Comparison of ENCODE assay signal across 19 cellular contexts in the genomic region with DNA sequence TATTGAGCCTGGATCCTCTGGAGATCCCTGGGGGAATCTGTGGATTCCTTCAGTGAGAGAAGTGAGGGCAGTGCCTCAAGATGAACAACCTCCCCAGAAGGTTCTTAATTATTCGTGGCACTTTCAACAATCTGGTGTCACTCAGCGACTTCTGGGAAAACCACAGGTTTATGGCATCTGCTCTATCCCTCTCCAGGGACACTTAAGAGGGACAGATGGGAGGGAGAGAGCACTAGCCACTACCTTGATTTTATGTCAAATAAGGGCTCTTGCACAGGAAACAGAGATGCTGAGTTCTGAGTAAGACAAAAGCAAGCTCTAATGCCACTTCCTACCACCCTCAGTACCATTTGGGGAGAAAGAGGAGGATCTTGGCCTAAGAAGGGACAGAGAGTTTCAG. TPM values are rescaled to one million over a fixed set of nuclear protein-coding genes. Genes with fewer than 3 reads are reported as not detected.
"Had no signal": no experiment of that assay in that cellular context is flagged by ENCODE, and none has a peak within 500 bp of the region (broad histone marks: within the 10 kb centered on the region; RNA-seq: fewer than 3 reads in every experiment).

No MANE protein-coding gene starts in this region.

- DNase-seq: activated CD4-positive, alpha-beta T cell treated with anti-CD3 and anti-CD28 coated beads, Interleukin-2, amount 50 U/mL, for 4 hours; activated CD4-positive, CD25-positive, alpha-beta regulatory T cell treated with anti-CD3 and anti-CD28 coated beads, Interleukin-2, amount 50 U/mL, for 72 hours; activated T-cell treated with anti-CD3 and anti-CD28 coated beads, Interleukin-2, amount 50 U/mL, for 1 hour; effector memory CD8-positive, alpha-beta T cell; hippocampal formation; mesendoderm; pancreas; stimulated activated CD4-positive, alpha-beta T cell treated with anti-CD3 and anti-CD28 coated beads, Interleukin-15, amount 100 ng/mL, for 24 hours; stimulated activated CD4-positive, alpha-beta T cell treated with anti-CD3 and anti-CD28 coated beads, Interleukin-4, amount 100 ng/mL, for 24 hours; stimulated activated naive CD8-positive, alpha-beta T cell treated with anti-CD3 and anti-CD28 coated beads, Interleukin-15, amount 100 ng/mL, for 72 hours; testis had no signal

- H3K4me3 ChIP-seq: coronary artery, pancreas, testis had no signal

- H3K27me3 ChIP-seq: pancreas, testis had no signal

- H3K4me1 ChIP-seq: pancreas, testis had no signal

- H3K4me3 Mint-ChIP-seq: effector memory CD8-positive, alpha-beta T cell; stimulated activated naive CD8-positive, alpha-beta T cell treated with anti-CD3 and anti-CD28 coated beads, Interleukin-15, amount 100 ng/mL, for 72 hours had no signal

- H3K4me1 Mint-ChIP-seq: stimulated activated naive CD8-positive, alpha-beta T cell treated with anti-CD3 and anti-CD28 coated beads, Interleukin-15, amount 100 ng/mL, for 72 hours had no signal

- H3K9me3 ChIP-seq: pancreas, testis had no signal

- H3K9me3 Mint-ChIP-seq: effector memory CD8-positive, alpha-beta T cell; stimulated activated naive CD8-positive, alpha-beta T cell treated with anti-CD3 and anti-CD28 coated beads, Interleukin-15, amount 100 ng/mL, for 72 hours had no signal

- H3K27ac ChIP-seq: coronary artery, pancreas, testis had no signal

- H3K36me3 ChIP-seq: pancreas had no signal

- H3K27ac Mint-ChIP-seq: effector memory CD8-positive, alpha-beta T cell; stimulated activated naive CD8-positive, alpha-beta T cell treated with anti-CD3 and anti-CD28 coated beads, Interleukin-15, amount 100 ng/mL, for 72 hours had no signal

RNA-seq across cellular contexts. Expression of gene CHIT1, which starts 21.7 kb away (rescaled TPM):
- total RNA-seq: astrocyte, cardiac septum, epithelial cell of proximal tubule, kidney epithelial cell had no signal
- polyA plus RNA-seq: urinary bladder had no signal

RNA-seq across cellular contexts. Expression of gene MYBPH, which starts 32.1 kb away (rescaled TPM):
- total RNA-seq: astrocyte, cardiac septum, epithelial cell of proximal tubule, kidney epithelial cell, pancreas, renal cortical epithelial cell had no signal
- polyA plus RNA-seq: liver, pancreas, urinary bladder had no signal
